Comparison of ENCODE assay signal across 13 cellular contexts in genomic region chr7:2893411-2893861, GRCh38. TPM values are rescaled to one million over a fixed set of nuclear protein-coding genes. Genes with fewer than 3 reads are reported as not detected.
DNase-seq lines count a peak whose midpoint lies in the region; ATAC-seq and TF ChIP-seq lines count a peak whose summit lies in the region.
"Had no signal": no experiment of that assay in that cellular context is flagged by ENCODE, and none has a peak within 500 bp of the region (broad histone marks: within the 10 kb centered on the region; RNA-seq: fewer than 3 reads in every experiment).

No MANE protein-coding gene starts in this region.

- ATAC-seq in GM18873 (IDR thresholded peaks at IDR 0.05; ENCODE audit: low FRiP score, unreplicated experiment) (peak; percentile 28), mucosa of descending colon (peak; percentile 22)

- no peaks in the 10 kb centered on the region for H3K36me3 ChIP-seq in OCI-LY1 (ENCODE audit: insufficient read depth, low read length)
- no peaks in the 10 kb centered on the region for H3K36me3 ChIP-seq in mucosa of descending colon (ENCODE audit: low read depth)
- H3K36me3 ChIP-seq in sigmoid colon = no peaks in the 10 kb centered on the region
- H3K36me3 ChIP-seq in H7 (replicated peaks; ENCODE audit: control insufficient read depth, insufficient read depth, low read length) = no peaks in the 10 kb centered on the region
- H3K36me3 ChIP-seq: esophagus muscularis mucosa had no signal

- H3K9me3 ChIP-seq in OCI-LY1 (ENCODE audit: low read length) (no peaks in the 10 kb centered on the region), mucosa of descending colon (no peaks in the 10 kb centered on the region), sigmoid colon (peaks cover 0 to 3% (median 0%) of the 10 kb centered on the region in 4 donors)

- H2AFZ ChIP-seq in OCI-LY1 (ENCODE audit: low read length) = no peak overlapping the region

- no peaks in the 10 kb centered on the region for H3K27me3 ChIP-seq in OCI-LY1 (ENCODE audit: insufficient read depth, low read length)
- peaks cover 0 to 11% (median 0%) of the 10 kb centered on the region in 3 donors for H3K27me3 ChIP-seq in sigmoid colon
- no peaks in the 10 kb centered on the region for H3K27me3 ChIP-seq in H7 (ENCODE audit: control insufficient read depth, insufficient read depth, low read length)

- H3K9ac ChIP-seq in OCI-LY1 (ENCODE audit: low read length) = peak overlapping the region; percentile 80

- H3F3A ChIP-seq in OCI-LY1 (ENCODE audit: insufficient read depth, low read length) = peaks cover 10% of the 10 kb centered on the region

- H3K9me2 ChIP-seq in OCI-LY1 (ENCODE audit: low read depth, low read length) = no peaks in the 10 kb centered on the region

- H3K4me2 ChIP-seq in OCI-LY1 (ENCODE audit: low read length) = peak overlapping the region; percentile 81

- H3K79me2 ChIP-seq in OCI-LY1 (ENCODE audit: insufficient read depth, low read length) = no peaks in the 10 kb centered on the region

- no peak for TF ChIP-seq POLR2A in sigmoid colon (IDR thresholded peaks at IDR 0.05)

- no peak for TF ChIP-seq CTCF in OCI-LY1 (IDR thresholded peaks at IDR 0.05; ENCODE audit: low read length)
- TF ChIP-seq CTCF in mucosa of descending colon (IDR thresholded peaks at IDR 0.05) = no peak
- TF ChIP-seq CTCF in sigmoid colon (IDR thresholded peaks at IDR 0.05) = no peak

- H3K4me1 ChIP-seq in OCI-LY1 (ENCODE audit: insufficient read depth, low read length, severe bottlenecking) = peaks cover 70% of the 10 kb centered on the region
- H3K4me1 ChIP-seq in mucosa of descending colon (ENCODE audit: low read depth) = no peaks in the 10 kb centered on the region
- H3K4me1 ChIP-seq in sigmoid colon = no peaks in the 10 kb centered on the region
- H3K4me1 ChIP-seq: esophagus muscularis mucosa had no signal

- WGBS in sigmoid colon, 2 donors = 55 to 65% methylated on average over 9 of the region's 9 CpGs

- H3K27ac ChIP-seq in OCI-LY1 (ENCODE audit: low read depth, low read length, poor library complexity, severe bottlenecking) = peak overlapping the region; percentile 100
- no peak overlapping the region for H3K27ac ChIP-seq in sigmoid colon
- H3K27ac ChIP-seq: esophagus muscularis mucosa had no signal

- intact Hi-C loops in mucosa of descending colon (cut with DNase I, micrococcal nuclease) = no loop called here
- intact Hi-C loops in sigmoid colon (cut with DNase I) = no loop called here

- no peaks in the 10 kb centered on the region for H4K20me1 ChIP-seq in OCI-LY1 (ENCODE audit: insufficient read depth, low read length)

- TF ChIP-seq EP300 in sigmoid colon (IDR thresholded peaks at IDR 0.05) = no peak

- peak; percentile 72 for DNase-seq in Daoy (ENCODE audit: low read depth)
- DNase-seq in mucosa of descending colon = no peak
- DNase-seq in sigmoid colon = no peak
- no peak for DNase-seq in H7
- no peak for DNase-seq in cortex of kidney (lab: John Stamatoyannopoulos, UW)
- DNase-seq in retina = no peak
- DNase-seq: activated effector memory CD4-positive, alpha-beta T cell treated with Interleukin-2 at 50 U/mL for 16 hours; mammary epithelial cell; Right ventricle myocardium superior; stimulated activated CD4-positive, alpha-beta T cell treated with anti-CD3 and anti-CD28 coated beads, Interleukin-1b, Interleukin-23, amount 100 ng/mL, for 48 hours had no signal

- H3K4me3 ChIP-seq in OCI-LY1 (ENCODE audit: low read depth, low read length, poor library complexity, severe bottlenecking) (peak overlapping the region; percentile 55), mucosa of descending colon (no peak overlapping the region), sigmoid colon (no peak overlapping the region), H7 (ENCODE audit: insufficient read depth, low read depth, low read length) (no peak overlapping the region)
- H3K4me3 ChIP-seq: esophagus muscularis mucosa had no signal

RNA-seq across cellular contexts. Expression of gene GNA12, which starts 49.3 kb away (rescaled TPM):
- 6.3 and 7.5 TPM in 2 replicates for total RNA-seq in Daoy (2014; rRNA removed; shearing (Covaris generic))
- total RNA-seq in mucosa of descending colon (10 to 100 TPM; 21.7 to 57.7 (median 25.7) TPM), sigmoid colon (10 to 100 TPM; 21.4 to 46.5 (median 24.6) TPM)
- 10 to 100 TPM; 13.2 to 22.7 (median 18.6) TPM for polyA plus RNA-seq in sigmoid colon
- total RNA-seq in H7 (2014; rRNA removed; shearing (Covaris generic)) = 23.3 and 44.4 TPM in 2 replicates
